In genomic region chr19:38695319-38695683, GRCh38 we compare ENCODE assay signal across 1 cellular context.
TF ChIP-seq lines count a peak whose summit lies in the region.

No MANE protein-coding gene starts in this region.

TF ChIP-seq in GM12878, 131 proteins besides CTCF, POLR2A, EP300 and RAD21 (continued from another document):
- no peak for TF ChIP-seq USF1 (IDR thresholded peaks at IDR 0.05; ENCODE audit: borderline replicate concordance, extremely low read length, insufficient read depth, low read depth, low read length)
- TF ChIP-seq YBX1 (IDR thresholded peaks at IDR 0.05) = no peak
- no peak for TF ChIP-seq BCLAF1 (IDR thresholded peaks at IDR 0.05)
- no peak for TF ChIP-seq ESRRA (IDR thresholded peaks at IDR 0.05; ENCODE audit: low read length)
